ENCODE assay signal across 15 cellular contexts in genomic region chr1:15206418-15207030, GRCh38. TPM values are rescaled to one million over a fixed set of nuclear protein-coding genes. Genes with fewer than 3 reads are reported as not detected.
DNase-seq lines count a peak whose midpoint lies in the region; ATAC-seq and TF ChIP-seq lines count a peak whose summit lies in the region.
"Had no signal": no experiment of that assay in that cellular context is flagged by ENCODE, and none has a peak within 500 bp of the region (broad histone marks: within the 10 kb centered on the region; RNA-seq: fewer than 3 reads in every experiment).

No MANE protein-coding gene starts in this region.

- peak overlapping the region; percentile 49 for H3K27ac Mint-ChIP-seq in endothelial cell (ENCODE audit: unreplicated experiment)
- no peak overlapping the region for H3K27ac Mint-ChIP-seq in immature natural killer cell
- no peak overlapping the region for H3K27ac Mint-ChIP-seq in CD4-positive, alpha-beta T cell

- DNase-seq in NT2/D1 (ENCODE audit: low read depth, low spot score) (no peak), endothelial cell (ENCODE audit: low spot score) (no peak), immature natural killer cell (no peak)
- no peak for DNase-seq in CD4-positive, alpha-beta T cell
- DNase-seq: activated effector memory CD4-positive, alpha-beta T cell treated with Interleukin-2 at 50 U/mL for 16 hours; dermis blood vessel endothelial cell; NCI-H524 treated with DMSO at 0.1 percent for 48 hours; uterus had no signal

- no peak overlapping the region for H3K4me3 Mint-ChIP-seq in endothelial cell (ENCODE audit: unreplicated experiment)
- H3K4me3 Mint-ChIP-seq in immature natural killer cell: no peak overlapping the region
- no peak overlapping the region for H3K4me3 Mint-ChIP-seq in CD4-positive, alpha-beta T cell
- H3K4me3 Mint-ChIP-seq: CD14-positive monocyte had no signal

- H3K27me3 Mint-ChIP-seq in endothelial cell (ENCODE audit: unreplicated experiment) (peaks cover 14% of the 10 kb centered on the region), immature natural killer cell (ENCODE audit: low read depth in 3 of 3) (peaks cover 0 to 9% (median 4%) of the 10 kb centered on the region in 3 donors)
- H3K27me3 Mint-ChIP-seq in CD4-positive, alpha-beta T cell: peaks cover 22% of the 10 kb centered on the region

- H3K36me3 Mint-ChIP-seq in endothelial cell (ENCODE audit: low read depth, unreplicated experiment): peaks cover 3% of the 10 kb centered on the region
- no peaks in the 10 kb centered on the region for H3K36me3 Mint-ChIP-seq in immature natural killer cell
- no peaks in the 10 kb centered on the region for H3K36me3 Mint-ChIP-seq in CD4-positive, alpha-beta T cell (ENCODE audit: low read depth)
- H3K36me3 Mint-ChIP-seq: CD14-positive monocyte had no signal

- intact Hi-C loops in CD4-positive, alpha-beta T cell (cut with DNase I, micrococcal nuclease): no loop called here

- H2AFZ ChIP-seq in neuron (ENCODE audit: low read depth, low read length): no peak overlapping the region

- ATAC-seq in HG03354 (IDR thresholded peaks at IDR 0.05; ENCODE audit: poor library complexity, severe bottlenecking, unreplicated experiment): no peak
- no peak for ATAC-seq in CD4-positive, alpha-beta T cell (ENCODE audit: poor library complexity)
- ATAC-seq in GM21737 (IDR thresholded peaks at IDR 0.05; ENCODE audit: unreplicated experiment): no peak
- ATAC-seq: sciatic nerve had no signal

- POLR2A ChIA-PET in CD4-positive, alpha-beta T cell (lab: Charles Lee): no interaction called here

- no peaks in the 10 kb centered on the region for H3K27me3 ChIP-seq in NT2/D1 (ENCODE audit: insufficient read depth, insufficient read length)
- no peaks in the 10 kb centered on the region for H3K27me3 ChIP-seq in neuron (ENCODE audit: insufficient read depth, low read length)
- no peaks in the 10 kb centered on the region for H3K27me3 ChIP-seq in CD4-positive, alpha-beta T cell (ENCODE audit: control insufficient read depth, insufficient read depth, low read length)
- H3K27me3 ChIP-seq: uterus had no signal

- no peaks in the 10 kb centered on the region for H3K9me3 Mint-ChIP-seq in endothelial cell (ENCODE audit: unreplicated experiment)
- H3K9me3 Mint-ChIP-seq in immature natural killer cell: no peaks in the 10 kb centered on the region
- no peaks in the 10 kb centered on the region for H3K9me3 Mint-ChIP-seq in CD4-positive, alpha-beta T cell
- H3K9me3 Mint-ChIP-seq: CD14-positive monocyte had no signal

- H3K27ac ChIP-seq in CD4-positive, alpha-beta T cell (ENCODE audit: low read depth, low read length): no peak overlapping the region
- H3K27ac ChIP-seq: SK-N-MC, uterus had no signal

- CTCF ChIA-PET in CD4-positive, alpha-beta T cell (lab: Charles Lee): no interaction called here

- H3K36me3 ChIP-seq in ES-I3 (ENCODE audit: insufficient read depth, low read length) (no peaks in the 10 kb centered on the region), NT2/D1 (ENCODE audit: insufficient read depth, insufficient read length, low read length) (no peaks in the 10 kb centered on the region), neuron (ENCODE audit: insufficient read depth, low read length) (no peaks in the 10 kb centered on the region)
- H3K36me3 ChIP-seq: uterus had no signal

- TF ChIP-seq CTCF in endothelial cell (IDR thresholded peaks at IDR 0.05; ENCODE audit: unreplicated experiment): no peak
- TF ChIP-seq CTCF in CD4-positive, alpha-beta T cell (IDR thresholded peaks at IDR 0.05): no peak

- H3K4me3 ChIP-seq in NT2/D1 (ENCODE audit: insufficient read length, low read depth): peak overlapping the region; percentile 8
- peak overlapping the region; percentile 21 for H3K4me3 ChIP-seq in neuron (ENCODE audit: low read length)
- H3K4me3 ChIP-seq: SK-N-MC, uterus had no signal

- H3K9me3 ChIP-seq in ES-I3 (ENCODE audit: control insufficient read depth, insufficient read depth, low read length) (no peaks in the 10 kb centered on the region), NT2/D1 (ENCODE audit: insufficient read depth, low read length) (no peaks in the 10 kb centered on the region), neuron (ENCODE audit: low read length) (no peaks in the 10 kb centered on the region)
- H3K9me3 ChIP-seq in CD4-positive, alpha-beta T cell (ENCODE audit: control insufficient read depth, low read length): no peaks in the 10 kb centered on the region
- H3K9me3 ChIP-seq: uterus had no signal

- peak overlapping the region; percentile 14; the same call in 1 of the 2 replicates for H3K9ac ChIP-seq in ES-I3 (ENCODE audit: low read depth, low read length)
- H3K9ac ChIP-seq in NT2/D1 (ENCODE audit: insufficient read length, low read depth): no peak overlapping the region

- H3K4me1 ChIP-seq in ES-I3 (ENCODE audit: insufficient read depth, low read length): peaks cover 18% of the 10 kb centered on the region; the same call in 1 of the 2 replicates
- H3K4me1 ChIP-seq in NT2/D1 (ENCODE audit: insufficient read depth, insufficient read length): peaks cover 12% of the 10 kb centered on the region
- H3K4me1 ChIP-seq in neuron (ENCODE audit: insufficient read depth, low read length): peaks cover 28% of the 10 kb centered on the region
- H3K4me1 ChIP-seq: uterus had no signal

- H3K4me1 Mint-ChIP-seq in endothelial cell (ENCODE audit: unreplicated experiment): peaks cover 45% of the 10 kb centered on the region
- H3K4me1 Mint-ChIP-seq in immature natural killer cell: no peaks in the 10 kb centered on the region
- H3K4me1 Mint-ChIP-seq in CD4-positive, alpha-beta T cell (ENCODE audit: low read depth): no peaks in the 10 kb centered on the region

RNA-seq across cellular contexts. Expression of gene FHAD1, which starts 40.5 kb away (rescaled TPM):
- 2.1 TPM for total RNA-seq in endothelial cell (ENCODE audit: unreplicated experiment)
- under 1 TPM in 1 of 3 donors, not detected in 2; 0.28 TPM for polyA plus RNA-seq in immature natural killer cell
- total RNA-seq in CD4-positive, alpha-beta T cell: not detected

RNA-seq across cellular contexts. Expression of gene TMEM51, which starts 53.0 kb away (rescaled TPM):
- 23.5 TPM for total RNA-seq in endothelial cell (ENCODE audit: unreplicated experiment)
- polyA plus RNA-seq in immature natural killer cell: not detected
- not detected for total RNA-seq in CD4-positive, alpha-beta T cell

Comparison
In these comparisons a context has a peak if more than half of its experiments do, and no peak if none do; other contexts are left out.
1. RNA of gene TMEM51, which starts 53.0 kb away (total RNA-seq): 23.5 TPM in endothelial cell (single experiment); not detected in CD4-positive, alpha-beta T cell; every median in the first group is over 10 times any median in the second.